21 cellular contexts compared by ENCODE assay signal in genomic region chr1:19421365-19421764, GRCh38.
A peak's percentile ranks its signal among the peaks of the same experiment; 100 is the strongest.
DNase-seq lines count a peak whose midpoint lies in the region; ATAC-seq and TF ChIP-seq lines count a peak whose summit lies in the region.
"Had no signal": no experiment of that assay in that cellular context is flagged by ENCODE, and none has a peak within 500 bp of the region (broad histone marks: within the 10 kb centered on the region; RNA-seq: fewer than 3 reads in every experiment).

No MANE protein-coding gene starts in this region.

- no peak for DNase-seq in CD4-positive, alpha-beta memory T cell
- DNase-seq in esophagus muscularis mucosa (ENCODE audit: extremely low spot score) (no peak), posterior vena cava (ENCODE audit: low spot score) (peak; percentile 34), PC-3 (no peak), NK-92 (lab: John Stamatoyannopoulos, UW; ENCODE audit: unreplicated experiment) (no peak)
- DNase-seq in stimulated activated CD4-positive, alpha-beta T cell treated with anti-CD3 and anti-CD28 coated beads, Interleukin-12 subunit alpha, Interleukin-12 subunit beta, amount 100 ng/mL, for 4 hours, result no peak
- DNase-seq: activated CD4-positive, alpha-beta T cell treated with anti-CD3 and anti-CD28 coated beads for 1 hour; activated effector memory CD4-positive, alpha-beta T cell treated with Interleukin-2 at 50 U/mL for 16 hours; effector memory CD4-positive, alpha-beta T cell; foreskin melanocyte; mesendoderm; NCI-H2029; NCI-H524 treated with DMSO at 0.1 percent for 48 hours; pancreas; stimulated activated CD4-positive, alpha-beta T cell treated with anti-CD3 and anti-CD28 coated beads, Interleukin-15, amount 100 ng/mL, for 24 hours; testis had no signal

- BruUV-seq in PC-3 (replicated peaks; lab: Mats Ljungman, UMichigan), result no TSS peak

- H3K27me3 Mint-ChIP-seq in CD4-positive, alpha-beta memory T cell, result no peaks in the 10 kb centered on the region
- no peaks in the 10 kb centered on the region for H3K27me3 Mint-ChIP-seq in IgD-negative memory B cell

- CTCF ChIA-PET in CD4-positive, alpha-beta memory T cell (lab: Charles Lee; ENCODE audit: partially characterized antibody), result interaction anchor here (1.0 to 1.4 kb wide), 3 partner anchors 12 to 233 kb away, joined by 3 read pairs; no protein-coding TSS in a partner anchor
- CTCF ChIA-PET in PC-3 (lab: Charles Lee), result no interaction called here

- peaks cover 28% of the 10 kb centered on the region for H4K20me1 ChIP-seq in PC-3 (ENCODE audit: low read length)

- H3K79me2 ChIP-seq in PC-3 (ENCODE audit: low read length), result peaks cover 90% of the 10 kb centered on the region

- no peaks in the 10 kb centered on the region for H3F3A ChIP-seq in PC-3 (ENCODE audit: low read length, unreplicated experiment)

- H3K36me3 ChIP-seq in CD4-positive, alpha-beta memory T cell (ENCODE audit: insufficient read depth, low read length), result peaks cover 34% of the 10 kb centered on the region
- H3K36me3 ChIP-seq in esophagus muscularis mucosa (peaks cover 7 to 30% (median 12%) of the 10 kb centered on the region in 4 donors), PC-3 (ENCODE audit: low read depth, low read length) (peaks cover 15% of the 10 kb centered on the region)
- H3K36me3 ChIP-seq: breast epithelium had no signal

- no peak for TF ChIP-seq EP300 in esophagus muscularis mucosa (IDR thresholded peaks at IDR 0.05)

- peak overlapping the region; percentile 8 for H3K27ac ChIP-seq in CD4-positive, alpha-beta memory T cell (ENCODE audit: low read depth, low read length)
- H3K27ac ChIP-seq in esophagus muscularis mucosa (replicated peaks in 1 of 4), result peak overlapping the region; percentile 88 to 97 (median 92)
- no peak overlapping the region for H3K27ac ChIP-seq in PC-3 (ENCODE audit: low read length)
- H3K27ac ChIP-seq: BLaER1, breast epithelium, pancreas, RWPE1 had no signal

- H3K36me3 Mint-ChIP-seq in CD4-positive, alpha-beta memory T cell, result peaks cover 24 to 44% of the 10 kb centered on the region in 2 donors
- H3K36me3 Mint-ChIP-seq in IgD-negative memory B cell, result peaks cover 2% of the 10 kb centered on the region

- WGBS in esophagus muscularis mucosa, result 65% methylated on average over 4 of the region's 4 CpGs

- H2AFZ ChIP-seq in PC-3 (ENCODE audit: low read length), result no peak overlapping the region

- no peaks in the 10 kb centered on the region for H3K27me3 ChIP-seq in CD4-positive, alpha-beta memory T cell (ENCODE audit: insufficient read depth, low read length)
- H3K27me3 ChIP-seq in esophagus muscularis mucosa (no peaks in the 10 kb centered on the region), PC-3 (ENCODE audit: low read length) (no peaks in the 10 kb centered on the region)
- H3K27me3 ChIP-seq: BLaER1, breast epithelium, pancreas, testis had no signal

- TF ChIP-seq CTCF in esophagus muscularis mucosa (IDR thresholded peaks at IDR 0.05), result no peak
- TF ChIP-seq CTCF in PC-3 (conservative IDR thresholded peaks at IDR 0.05; ENCODE audit: low read depth, low read length), result no peak

- POLR2A ChIA-PET in CD4-positive, alpha-beta memory T cell (lab: Charles Lee; ENCODE audit: partially characterized antibody), result interaction anchor here (0.7 kb wide), 1 partner anchor 30 kb away, joined by 4 read pairs; no protein-coding TSS in a partner anchor
- POLR2A ChIA-PET in PC-3 (lab: Charles Lee; ENCODE audit: unreplicated experiment), result no interaction called here

- peak overlapping the region in 4 of 8 donors; percentile 34 to 50 (median 42) for H3K4me3 Mint-ChIP-seq in CD4-positive, alpha-beta memory T cell
- H3K4me3 Mint-ChIP-seq in IgD-negative memory B cell, result no peak overlapping the region

- no peaks in the 10 kb centered on the region for H3K9me3 Mint-ChIP-seq in CD4-positive, alpha-beta memory T cell
- no peaks in the 10 kb centered on the region for H3K9me3 Mint-ChIP-seq in IgD-negative memory B cell

- H3K9ac ChIP-seq in PC-3 (ENCODE audit: low read length), result no peak overlapping the region
- H3K9ac ChIP-seq: BLaER1 had no signal

- TF ChIP-seq POLR2A in esophagus muscularis mucosa (IDR thresholded peaks at IDR 0.05; ENCODE audit: low read depth), result no peak

- H3K4me2 ChIP-seq in PC-3 (ENCODE audit: low read length), result no peak overlapping the region
- H3K4me2 ChIP-seq: BLaER1 had no signal

- ATAC-seq in PC-3, result no peak
- ATAC-seq in GM18502 (IDR thresholded peaks at IDR 0.05; ENCODE audit: poor library complexity, unreplicated experiment), result no peak

- peaks cover 60 to 94% (median 75%) of the 10 kb centered on the region in 4 donors for H3K4me1 Mint-ChIP-seq in CD4-positive, alpha-beta memory T cell
- H3K4me1 Mint-ChIP-seq in IgD-negative memory B cell, result peaks cover 30 to 60% (median 55%) of the 10 kb centered on the region in 3 donors

- H3K9me2 ChIP-seq in PC-3 (replicated peaks; ENCODE audit: low read length), result no peaks in the 10 kb centered on the region

- H3K4me1 ChIP-seq in CD4-positive, alpha-beta memory T cell (ENCODE audit: insufficient read depth, low read length), result peaks cover 85% of the 10 kb centered on the region
- peaks cover 85 to 100% (median 99%) of the 10 kb centered on the region in 4 donors for H3K4me1 ChIP-seq in esophagus muscularis mucosa
- H3K4me1 ChIP-seq in PC-3 (ENCODE audit: insufficient read depth, low read length), result peaks cover 2% of the 10 kb centered on the region; the same call in 1 of the 2 replicates
- H3K4me1 ChIP-seq: BLaER1 had no signal

- H3K9me3 ChIP-seq in CD4-positive, alpha-beta memory T cell (ENCODE audit: control insufficient read depth in 1 of 2, low read length in 2 of 2), result no peaks in the 10 kb centered on the region
- H3K9me3 ChIP-seq in esophagus muscularis mucosa (no peaks in the 10 kb centered on the region), PC-3 (ENCODE audit: low read length) (no peaks in the 10 kb centered on the region)
- H3K9me3 ChIP-seq: BLaER1, breast epithelium, pancreas, testis had no signal

- no peak overlapping the region for H3K4me3 ChIP-seq in CD4-positive, alpha-beta memory T cell (ENCODE audit: low read length in 2 of 2)
- no peak overlapping the region for H3K4me3 ChIP-seq in esophagus muscularis mucosa
- H3K4me3 ChIP-seq in PC-3 (ENCODE audit: low read length), result no peak overlapping the region
- H3K4me3 ChIP-seq: BLaER1, breast epithelium, pancreas, testis had no signal

- intact Hi-C loops in CD4-positive, alpha-beta memory T cell (cut with micrococcal nuclease), result no loop called here
- intact Hi-C loops in esophagus muscularis mucosa (cut with DNase I), result no loop called here
- intact Hi-C loops in posterior vena cava (cut with DNase I), result no loop called here
- intact Hi-C loops in PC-3 (cut with micrococcal nuclease), result no loop called here

- H3K27ac Mint-ChIP-seq in CD4-positive, alpha-beta memory T cell, result peak overlapping the region; percentile 66 to 89 (median 87)
- peak overlapping the region in 2 of 3 donors; percentile 73 to 83 for H3K27ac Mint-ChIP-seq in IgD-negative memory B cell
